Comparison of ENCODE assay signal across 15 cellular contexts in genomic region chr7:36821617-36822016, GRCh38.
A peak's percentile ranks its signal among the peaks of the same experiment; 100 is the strongest.
DNase-seq lines count a peak whose midpoint lies in the region; ATAC-seq and TF ChIP-seq lines count a peak whose summit lies in the region.
"Had no signal": no experiment of that assay in that cellular context is flagged by ENCODE, and none has a peak within 500 bp of the region (broad histone marks: within the 10 kb centered on the region; RNA-seq: fewer than 3 reads in every experiment).

No MANE protein-coding gene starts in this region.

- no peaks in the 10 kb centered on the region for H3K27me3 Mint-ChIP-seq in MCF 10A (ENCODE audit: insufficient read depth, unreplicated experiment)
- H3K27me3 Mint-ChIP-seq: CD4-positive, alpha-beta memory T cell had no signal

- H3K9me3 ChIP-seq in breast epithelium (no peaks in the 10 kb centered on the region), mammary epithelial cell (replicated peaks; ENCODE audit: insufficient read depth, low read length) (no peaks in the 10 kb centered on the region), right lobe of liver (no peaks in the 10 kb centered on the region)
- H3K9me3 ChIP-seq: Caco-2 had no signal

- no peak overlapping the region for H3K4me2 ChIP-seq in mammary epithelial cell (ENCODE audit: insufficient read depth, low read depth, low read length)

- H3K4me3 Mint-ChIP-seq in MCF 10A (ENCODE audit: unreplicated experiment), result no peak overlapping the region
- H3K4me3 Mint-ChIP-seq: CD4-positive, alpha-beta memory T cell had no signal

- intact Hi-C loops in MCF 10A (cut with micrococcal nuclease), result loop anchor here (10.0 kb wide), 1 partner anchor 137 kb away; no protein-coding TSS in a partner anchor
- intact Hi-C loops in breast epithelium (cut with DNase I; ENCODE audit: low total_unique reads), result no loop called here
- intact Hi-C loops in mammary epithelial cell (cut with micrococcal nuclease), result loop anchor here (2.0 to 5.0 kb wide), 3 partner anchors 33 to 139 kb away; no protein-coding TSS in a partner anchor
- intact Hi-C loops in right lobe of liver (cut with DNase I), result no loop called here

- no peak overlapping the region for H3K9ac ChIP-seq in mammary epithelial cell (ENCODE audit: insufficient read depth, low read length)
- H3K9ac ChIP-seq: GM23248 had no signal

- no peaks in the 10 kb centered on the region for H3K9me3 Mint-ChIP-seq in MCF 10A (ENCODE audit: unreplicated experiment)
- H3K9me3 Mint-ChIP-seq: CD4-positive, alpha-beta memory T cell had no signal

- dilution Hi-C loops in mammary epithelial cell (cut with HindIII; ENCODE audit: low sequenced_read_pairs), result no loop called here

- TF ChIP-seq CTCF in MCF 10A (IDR thresholded peaks at IDR 0.05; ENCODE audit: unreplicated experiment) (no peak), breast epithelium (IDR thresholded peaks at IDR 0.05) (no peak), mammary epithelial cell (conservative IDR thresholded peaks at IDR 0.05 in 1 of 2, IDR thresholded peaks at IDR 0.05 in 1 of 2; ENCODE audit: extremely low read depth in 1 of 2, insufficient read depth in 1 of 2, low read depth in 1 of 2, low read length in 2 of 2) (no peak), foreskin keratinocyte (conservative IDR thresholded peaks at IDR 0.05) (no peak), right lobe of liver (IDR thresholded peaks at IDR 0.05) (no peak)

- POLR2A ChIA-PET in MCF 10A (lab: Yijun Ruan, JAX), result interaction anchor here (1.4 to 1.9 kb wide), 2 partner anchors 26 to 60 kb away, joined by 4 to 9 read pairs; no protein-coding TSS in a partner anchor

- no peak overlapping the region for H3K4me3 ChIP-seq in breast epithelium
- no peak overlapping the region for H3K4me3 ChIP-seq in mammary epithelial cell (replicated peaks in 1 of 3; ENCODE audit: insufficient read depth in 1 of 3, low read depth in 2 of 3, low read length in 3 of 3)
- no peak overlapping the region for H3K4me3 ChIP-seq in right lobe of liver
- H3K4me3 ChIP-seq: GM23248 had no signal

- TF ChIP-seq POLR2A in breast epithelium (IDR thresholded peaks at IDR 0.05) (no peak), right lobe of liver (IDR thresholded peaks at IDR 0.05) (no peak)

- H3K4me1 Mint-ChIP-seq in MCF 10A (ENCODE audit: insufficient read depth, unreplicated experiment), result peaks cover 11% of the 10 kb centered on the region
- H3K4me1 Mint-ChIP-seq: CD4-positive, alpha-beta memory T cell had no signal

- H3K4me1 ChIP-seq in breast epithelium, result no peaks in the 10 kb centered on the region
- H3K4me1 ChIP-seq in mammary epithelial cell (ENCODE audit: insufficient read depth, low read length), result peaks cover 7% of the 10 kb centered on the region
- peaks cover 10% of the 10 kb centered on the region for H3K4me1 ChIP-seq in foreskin keratinocyte
- H3K4me1 ChIP-seq in right lobe of liver, result peaks cover 0 to 10% (median 0%) of the 10 kb centered on the region in 4 donors

- H3K27ac Mint-ChIP-seq in MCF 10A (ENCODE audit: low read depth, unreplicated experiment), result peak overlapping the region; percentile 41

- H3K27me3 ChIP-seq in breast epithelium (no peaks in the 10 kb centered on the region), mammary epithelial cell (ENCODE audit: insufficient read depth, low read length) (no peaks in the 10 kb centered on the region), foreskin keratinocyte (no peaks in the 10 kb centered on the region), right lobe of liver (no peaks in the 10 kb centered on the region)

- no peaks in the 10 kb centered on the region for H4K20me1 ChIP-seq in mammary epithelial cell (ENCODE audit: insufficient read depth, low read length)

- in situ Hi-C loops in mammary epithelial cell (cut with MboI; ENCODE audit: low sequenced_read_pairs in 2 of 2), result no loop called here

- no peaks in the 10 kb centered on the region for H3K36me3 Mint-ChIP-seq in MCF 10A (ENCODE audit: insufficient read depth, unreplicated experiment)

- no peak overlapping the region for H2AFZ ChIP-seq in mammary epithelial cell (ENCODE audit: low read depth, low read length)
- H2AFZ ChIP-seq: GM23248 had no signal

- BruUV-seq in MCF 10A (replicated peaks; lab: Mats Ljungman, UMichigan) (no TSS peak), mammary epithelial cell (replicated peaks; lab: Mats Ljungman, UMichigan) (no TSS peak)

- CTCF ChIA-PET in MCF 10A (lab: Yijun Ruan, JAX) (no interaction called here), mammary epithelial cell (lab: Charles Lee; ENCODE audit: low non-redundant PET) (interaction anchor here (0.6 kb wide), 1 partner anchor 80 kb away, joined by 3 read pairs; no protein-coding TSS in a partner anchor)

- no peak overlapping the region for H3K27ac ChIP-seq in breast epithelium
- peak overlapping the region; percentile 82 for H3K27ac ChIP-seq in mammary epithelial cell (ENCODE audit: insufficient read depth, low read depth, low read length)
- H3K27ac ChIP-seq in foreskin keratinocyte, result peak overlapping the region; percentile 74
- peak overlapping the region in 1 of 3 donors; percentile 66 for H3K27ac ChIP-seq in right lobe of liver
- H3K27ac ChIP-seq: GM23248 had no signal

- no peaks in the 10 kb centered on the region for H3K79me2 ChIP-seq in mammary epithelial cell (ENCODE audit: insufficient read depth, low read length)

- H3K36me3 ChIP-seq in breast epithelium (no peaks in the 10 kb centered on the region), mammary epithelial cell (ENCODE audit: insufficient read depth, low read length) (no peaks in the 10 kb centered on the region), right lobe of liver (no peaks in the 10 kb centered on the region)

- no peak for DNase-seq in MCF 10A (ENCODE audit: unreplicated experiment)
- no peak for DNase-seq in breast epithelium (ENCODE audit: low spot score in 2 of 2)
- DNase-seq in mammary epithelial cell, result no peak
- DNase-seq in foreskin keratinocyte, result no peak
- no peak for DNase-seq in right lobe of liver
- DNase-seq in nucleus accumbens (lab: John Stamatoyannopoulos, UW), result no peak
- DNase-seq in Kasumi-1 (lab: John Stamatoyannopoulos, UW), result no peak
- DNase-seq: C1 segment of cervical spinal cord; Caco-2; CD4-positive, alpha-beta memory T cell; DMS153; DND-41; GM23248; H7; HCEC 1CT had no signal

- ATAC-seq in foreskin keratinocyte (no peak), right lobe of liver (peak; percentile 41 to 75 (median 61))

Comparison
In these comparisons a context has a peak if more than half of its experiments do, and no peak if none do; other contexts are left out.
1. H3K27ac ChIP-seq: peak in mammary epithelial cell (single experiment) and foreskin keratinocyte (single experiment); none in breast epithelium (0 of 2).
2. intact Hi-C loops: an anchor here in MCF 10A (10.0 kb wide) and mammary epithelial cell (2.0 to 5.0 kb wide); none called in breast epithelium and right lobe of liver.